26 cellular contexts compared by ENCODE assay signal in the genomic region with DNA sequence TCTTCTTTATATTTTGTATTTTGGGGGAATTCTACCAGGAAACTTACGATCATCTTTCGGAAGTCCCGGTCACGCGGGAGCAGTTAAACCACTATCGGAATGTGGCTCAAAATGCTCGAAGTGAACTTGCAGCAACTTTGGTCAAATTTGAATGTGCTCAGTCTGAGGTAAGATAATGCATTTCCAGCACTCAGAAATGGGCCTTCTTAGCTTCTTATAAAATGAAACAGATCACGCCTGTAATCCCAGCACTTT. TPM values are rescaled to one million over a fixed set of nuclear protein-coding genes. Genes with fewer than 3 reads are reported as not detected.
DNase-seq lines count a peak whose midpoint lies in the region; ATAC-seq, FAIRE-seq and TF ChIP-seq lines count a peak whose summit lies in the region.
"Had no signal": no experiment of that assay in that cellular context is flagged by ENCODE, and none has a peak within 500 bp of the region (broad histone marks: within the 10 kb centered on the region; RNA-seq: fewer than 3 reads in every experiment).

No MANE protein-coding gene starts in this region.

- DNase-seq in HFFc6 (no peak), fibroblast of mammary gland (ENCODE audit: low read depth) (peak; percentile 5), sciatic nerve (ENCODE audit: low spot score) (peak; percentile 63), GM12891 (ENCODE audit: insufficient read length, low spot score) (no peak), NCI-H69 (lab: John Stamatoyannopoulos, UW) (no peak), retina (no peak)
- DNase-seq: C1 segment of cervical spinal cord; CD4-positive, CD25-positive, alpha-beta regulatory T cell; CD8-positive, alpha-beta memory T cell; COR-L47; DMS 273 treated with DMSO at 0.1 percent for 48 hours; DMS53; DND-41; EL; GM23248; HCEC 1CT; IMR-90 had no signal

- no peak for TF ChIP-seq POLR2A in GM12891 (IDR thresholded peaks at IDR 0.05; ENCODE audit: low read depth, low read length)

- no peak overlapping the region for H3K4me3 ChIP-seq in fibroblast of mammary gland (ENCODE audit: control insufficient read depth, low read depth, low read length)
- H3K4me3 ChIP-seq: GM12878, GM23248, K562 had no signal

- peaks cover 12% of the 10 kb centered on the region for H3K4me1 Mint-ChIP-seq in HFFc6 (ENCODE audit: low read depth)
- H3K4me1 Mint-ChIP-seq: B cell; CD4-positive, CD25-positive, alpha-beta regulatory T cell; CD8-positive, alpha-beta memory T cell had no signal

- peaks cover 12% of the 10 kb centered on the region for H3K36me3 Mint-ChIP-seq in HFFc6 (ENCODE audit: low read depth)
- H3K36me3 Mint-ChIP-seq: CD4-positive, CD25-positive, alpha-beta regulatory T cell had no signal

- no peak overlapping the region for H3K27ac Mint-ChIP-seq in HFFc6
- H3K27ac Mint-ChIP-seq: B cell; CD4-positive, CD25-positive, alpha-beta regulatory T cell; CD8-positive, alpha-beta memory T cell had no signal

- intact Hi-C loops in sciatic nerve (cut with DNase I): no loop called here

- H3K4me3 Mint-ChIP-seq in HFFc6: peak overlapping the region; percentile 53; the same call in 1 of the 2 replicates
- H3K4me3 Mint-ChIP-seq: B cell; CD4-positive, CD25-positive, alpha-beta regulatory T cell; CD8-positive, alpha-beta memory T cell had no signal

- TF ChIP-seq CTCF in HFFc6 (IDR thresholded peaks at IDR 0.05) (no peak), fibroblast of mammary gland (conservative IDR thresholded peaks at IDR 0.05; ENCODE audit: control insufficient read depth, insufficient read depth, low read depth, low read length) (no peak)

- ATAC-seq in sciatic nerve (peak; percentile 55), GM21737 (IDR thresholded peaks at IDR 0.05; ENCODE audit: unreplicated experiment) (no peak)
- ATAC-seq: GM12878, K562 had no signal

- peaks cover 16% of the 10 kb centered on the region for H3K9me3 Mint-ChIP-seq in HFFc6

- H3K27me3 Mint-ChIP-seq in HFFc6 (ENCODE audit: insufficient read depth): no peaks in the 10 kb centered on the region; the same call in 1 of the 2 replicates

- no peak for FAIRE-seq in GM12891 (lab: Jason Lieb, UNC)
- FAIRE-seq: A204.1, GM12878, GM19239, H54, HTR-8/SVneo, K562 had no signal

TF ChIP-seq in GM12891, 5 proteins besides CTCF, POLR2A, EP300 and RAD21:
- TF ChIP-seq TAF1 (IDR thresholded peaks at IDR 0.05; ENCODE audit: low read depth, low read length) (no peak), POU2F2 (IDR thresholded peaks at IDR 0.05; ENCODE audit: low read depth, low read length) (no peak), SPI1 (IDR thresholded peaks at IDR 0.05; ENCODE audit: low read depth, low read length) (no peak), PAX5 (IDR thresholded peaks at IDR 0.05; ENCODE audit: insufficient read depth, low read length, severe bottlenecking) (no peak), POLR2AphosphoS5 (IDR thresholded peaks at IDR 0.05; ENCODE audit: low read depth, low read length) (no peak)

RNA-seq across cellular contexts. Expression of a gene that starts 42.4 kb away (rescaled TPM):
- total RNA-seq in HFFc6 (2021; fragmentation: NEBNext Ultra II Directional; extraction: Animal tissue kit (Norgen Biotek cat#: 25700)): under 1 TPM; 0.09 to 0.43 (median 0.30) TPM
- total RNA-seq in sciatic nerve: 4.5 TPM
- polyA plus RNA-seq in GM12891 (2012; ENCODE audit: low read depth, missing spikeins): not detected
- total RNA-seq: B cell; CD4-positive, CD25-positive, alpha-beta regulatory T cell; CD8-positive, alpha-beta memory T cell; G401; GM12878 had no signal
- polyA plus RNA-seq: CD4-positive, CD25-positive, alpha-beta regulatory T cell; CD8-positive, alpha-beta memory T cell; GM12878 had no signal

Comparison
In these comparisons a context has a peak if more than half of its experiments do, and no peak if none do; other contexts are left out.
1. DNase-seq: peak in fibroblast of mammary gland (single experiment) and sciatic nerve (single experiment); none in HFFc6 (single experiment), GM12891 (single experiment), NCI-H69 (single experiment) and retina (single experiment).